In genomic region chr1:97898948-97899347, GRCh38 we compare ENCODE assay signal across 19 cellular contexts. TPM values are rescaled to one million over a fixed set of nuclear protein-coding genes. Genes with fewer than 3 reads are reported as not detected.
DNase-seq lines count a peak whose midpoint lies in the region; ATAC-seq and TF ChIP-seq lines count a peak whose summit lies in the region.
"Had no signal": no experiment of that assay in that cellular context is flagged by ENCODE, and none has a peak within 500 bp of the region (broad histone marks: within the 10 kb centered on the region; RNA-seq: fewer than 3 reads in every experiment).

No MANE protein-coding gene starts in this region.

- BruUV-seq in mammary epithelial cell (replicated peaks; lab: Mats Ljungman, UMichigan): no TSS peak

- dilution Hi-C loops in mammary epithelial cell (cut with HindIII; ENCODE audit: low sequenced_read_pairs): no loop called here

- no peaks in the 10 kb centered on the region for H4K20me1 ChIP-seq in mammary epithelial cell (ENCODE audit: insufficient read depth, low read length)

- no peak for ATAC-seq in stimulated activated naive B cell treated with anti-CD40 and anti-IgM and Interleukin-4, amounts not matched to agents 10 μg/mL and 1 μg/mL and 100 μg/mL, for 72 hours (replicated peaks)
- ATAC-seq: A549, HCT116, Right ventricle myocardium inferior, SK-N-SH treated with all-trans-retinoic acid at 6 μM for 48 hours had no signal

- no peaks in the 10 kb centered on the region for H3K9me3 ChIP-seq in mammary epithelial cell (replicated peaks; ENCODE audit: insufficient read depth, low read length)
- H3K9me3 ChIP-seq: A549 had no signal

- H3K4me1 Mint-ChIP-seq in osteocyte (ENCODE audit: unreplicated experiment): peaks cover 33% of the 10 kb centered on the region
- H3K4me1 Mint-ChIP-seq in stimulated activated naive B cell treated with anti-CD40 and anti-IgM and Interleukin-4, amounts not matched to agents 10 μg/mL and 1 μg/mL and 100 μg/mL, for 72 hours: peaks cover 14 to 44% of the 10 kb centered on the region in 2 donors

- H2AFZ ChIP-seq in mammary epithelial cell (ENCODE audit: low read depth, low read length): no peak overlapping the region
- H2AFZ ChIP-seq: PC-9 had no signal

- H3K27ac Mint-ChIP-seq in osteocyte (ENCODE audit: unreplicated experiment): peak overlapping the region; percentile 12
- H3K27ac Mint-ChIP-seq in stimulated activated naive B cell treated with anti-CD40 and anti-IgM and Interleukin-4, amounts not matched to agents 10 μg/mL and 1 μg/mL and 100 μg/mL, for 72 hours: no peak overlapping the region

- DNase-seq in EH (ENCODE audit: low read depth) (peak; percentile 57), M059J (ENCODE audit: low read depth) (peak; percentile 90), mammary epithelial cell (peak; percentile 27), osteocyte (ENCODE audit: extremely low spot score, unreplicated experiment) (no peak), medulla oblongata (ENCODE audit: extremely low spot score) (no peak), GM19238 (ENCODE audit: insufficient read length, low spot score) (no peak)
- no peak for DNase-seq in stimulated activated naive B cell treated with anti-CD40 and anti-IgM and Interleukin-4, amounts not matched to agents 10 μg/mL and 1 μg/mL and 100 μg/mL, for 72 hours
- DNase-seq: C1 segment of cervical spinal cord, KG1, MM.1S, NCI-H1092 treated with DMSO at 0.1 percent for 48 hours, NCI-H1694, NCI-H510A treated with DMSO at 0.1 percent for 48 hours, NCI-H82, PC-9 had no signal

- in situ Hi-C loops in mammary epithelial cell (cut with MboI; ENCODE audit: low sequenced_read_pairs in 2 of 2): no loop called here

- H3K4me3 Mint-ChIP-seq in osteocyte (ENCODE audit: unreplicated experiment): no peak overlapping the region
- H3K4me3 Mint-ChIP-seq in stimulated activated naive B cell treated with anti-CD40 and anti-IgM and Interleukin-4, amounts not matched to agents 10 μg/mL and 1 μg/mL and 100 μg/mL, for 72 hours: no peak overlapping the region

- H3K36me3 Mint-ChIP-seq in osteocyte (ENCODE audit: unreplicated experiment): peaks cover 17% of the 10 kb centered on the region
- H3K36me3 Mint-ChIP-seq in stimulated activated naive B cell treated with anti-CD40 and anti-IgM and Interleukin-4, amounts not matched to agents 10 μg/mL and 1 μg/mL and 100 μg/mL, for 72 hours: peaks cover 9 to 19% of the 10 kb centered on the region in 2 donors

- TF ChIP-seq CTCF in mammary epithelial cell (conservative IDR thresholded peaks at IDR 0.05 in 1 of 2, IDR thresholded peaks at IDR 0.05 in 1 of 2; ENCODE audit: extremely low read depth in 1 of 2, insufficient read depth in 1 of 2, low read depth in 1 of 2, low read length in 2 of 2) (no peak), osteocyte (IDR thresholded peaks at IDR 0.05) (no peak)

- peaks cover 10% of the 10 kb centered on the region for H3K9me3 Mint-ChIP-seq in osteocyte (ENCODE audit: unreplicated experiment)
- H3K9me3 Mint-ChIP-seq in stimulated activated naive B cell treated with anti-CD40 and anti-IgM and Interleukin-4, amounts not matched to agents 10 μg/mL and 1 μg/mL and 100 μg/mL, for 72 hours: peaks cover 8 to 15% of the 10 kb centered on the region in 2 donors

- H3K4me2 ChIP-seq in mammary epithelial cell (ENCODE audit: insufficient read depth, low read depth, low read length): no peak overlapping the region
- H3K4me2 ChIP-seq: A549, PC-9 had no signal

- no peak overlapping the region for H3K9ac ChIP-seq in mammary epithelial cell (ENCODE audit: insufficient read depth, low read length)

- no peaks in the 10 kb centered on the region for H3K27me3 ChIP-seq in mammary epithelial cell (ENCODE audit: insufficient read depth, low read length)

- CTCF ChIA-PET in mammary epithelial cell (lab: Charles Lee; ENCODE audit: low non-redundant PET): no interaction called here

- no peaks in the 10 kb centered on the region for H3K27me3 Mint-ChIP-seq in osteocyte (ENCODE audit: unreplicated experiment)
- H3K27me3 Mint-ChIP-seq in stimulated activated naive B cell treated with anti-CD40 and anti-IgM and Interleukin-4, amounts not matched to agents 10 μg/mL and 1 μg/mL and 100 μg/mL, for 72 hours: no peaks in the 10 kb centered on the region

- WGBS in mammary epithelial cell (ENCODE audit: low coverage, missing lambda C conversion rate): 72% methylated on average over 3 of the region's 3 CpGs

- no peaks in the 10 kb centered on the region for H3K36me3 ChIP-seq in mammary epithelial cell (ENCODE audit: insufficient read depth, low read length)

- intact Hi-C loops in mammary epithelial cell (cut with micrococcal nuclease): no loop called here

- no peak overlapping the region for H3K4me3 ChIP-seq in mammary epithelial cell (replicated peaks in 1 of 3; ENCODE audit: insufficient read depth in 1 of 3, low read depth in 2 of 3, low read length in 3 of 3)
- H3K4me3 ChIP-seq: A549, PC-9 had no signal

- no peak overlapping the region for H3K27ac ChIP-seq in mammary epithelial cell (ENCODE audit: insufficient read depth, low read depth, low read length)
- H3K27ac ChIP-seq: A549, PC-9 had no signal

- H3K79me2 ChIP-seq in mammary epithelial cell (ENCODE audit: insufficient read depth, low read length): peaks cover 71% of the 10 kb centered on the region

- H3K4me1 ChIP-seq in mammary epithelial cell (ENCODE audit: insufficient read depth, low read length): peaks cover 14% of the 10 kb centered on the region

RNA-seq across cellular contexts. Expression of gene DPYD, which starts 21.9 kb away (rescaled TPM):
- 37.9 and 51.8 TPM in 2 replicates for total RNA-seq in M059J (2014; rRNA removed; shearing (Covaris generic))
- total RNA-seq in mammary epithelial cell (10 to 100 TPM; 16.8 to 24.3 TPM), osteocyte (42.8 and 44.0 TPM in 2 replicates)
- 8.8 TPM for polyA plus RNA-seq in mammary epithelial cell
- polyA minus RNA-seq in mammary epithelial cell: 20.5 TPM

Comparison
In these comparisons a context has a peak if more than half of its experiments do, and no peak if none do; other contexts are left out.
1. DNase-seq: peak in EH (single experiment), M059J (single experiment) and mammary epithelial cell (single experiment); none in osteocyte (single experiment), medulla oblongata (single experiment), GM19238 (single experiment) and stimulated activated naive B cell treated with anti-CD40 and anti-IgM and Interleukin-4, amounts not matched to agents 10 μg/mL and 1 μg/mL and 100 μg/mL, for 72 hours (single experiment).